9 cellular contexts compared by ENCODE assay signal in the genomic region with DNA sequence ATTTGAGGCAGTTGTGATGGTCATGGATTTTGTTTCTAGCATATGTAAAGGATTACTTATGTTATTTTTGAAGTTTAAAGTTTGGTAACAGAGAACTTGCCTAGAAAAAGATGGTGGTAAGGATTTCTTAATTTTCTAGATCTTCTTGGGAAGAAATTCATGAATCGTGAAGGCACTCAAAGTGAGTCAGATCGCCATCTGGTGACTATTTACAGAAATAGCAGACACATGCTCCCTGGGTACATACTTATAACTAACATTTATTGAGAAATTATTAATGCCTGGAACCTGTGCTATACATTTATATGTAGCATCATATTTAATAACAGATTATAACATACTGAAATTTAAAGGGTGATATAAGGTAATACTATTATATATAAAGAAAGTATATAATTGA.
DNase-seq lines count a peak whose midpoint lies in the region; TF ChIP-seq lines count a peak whose summit lies in the region.
"Had no signal": no experiment of that assay in that cellular context is flagged by ENCODE, and none has a peak within 500 bp of the region (broad histone marks: within the 10 kb centered on the region; RNA-seq: fewer than 3 reads in every experiment).

No MANE protein-coding gene starts in this region.

- no peak overlapping the region for H3K4me3 Mint-ChIP-seq in nephron progenitor cell
- H3K4me3 Mint-ChIP-seq in activated naive CD4-positive, alpha-beta T cell treated with anti-CD3 and anti-CD28 coated beads, Interleukin-2, amount 10 ng/mL, durations not matched to agents 7 days and 5 days: no peak overlapping the region
- H3K4me3 Mint-ChIP-seq: stimulated activated effector memory CD8-positive, alpha-beta T cell treated with anti-CD3 and anti-CD28 coated beads, Interleukin-12 subunit alpha, Interleukin-12 subunit beta, amount 100 ng/mL, for 72 hours had no signal

- no peaks in the 10 kb centered on the region for H3K36me3 Mint-ChIP-seq in nephron progenitor cell (ENCODE audit: low read depth)
- H3K36me3 Mint-ChIP-seq in activated naive CD4-positive, alpha-beta T cell treated with anti-CD3 and anti-CD28 coated beads, Interleukin-2, amount 10 ng/mL, durations not matched to agents 7 days and 5 days: no peaks in the 10 kb centered on the region
- H3K36me3 Mint-ChIP-seq: stimulated activated effector memory CD8-positive, alpha-beta T cell treated with anti-CD3 and anti-CD28 coated beads, Interleukin-12 subunit alpha, Interleukin-12 subunit beta, amount 100 ng/mL, for 72 hours had no signal

- H3K4me2 ChIP-seq in MM.1S (ENCODE audit: low read depth, low read length): no peak overlapping the region

- H3K27me3 Mint-ChIP-seq in nephron progenitor cell (ENCODE audit: low read depth, poor library complexity): no peaks in the 10 kb centered on the region
- no peaks in the 10 kb centered on the region for H3K27me3 Mint-ChIP-seq in activated naive CD4-positive, alpha-beta T cell treated with anti-CD3 and anti-CD28 coated beads, Interleukin-2, amount 10 ng/mL, durations not matched to agents 7 days and 5 days

- no peak overlapping the region for H3K27ac ChIP-seq in MM.1S (ENCODE audit: low read length)
- H3K27ac ChIP-seq: neutrophil had no signal

- H3K9me2 ChIP-seq in MM.1S (replicated peaks; ENCODE audit: insufficient read depth, low read length): no peaks in the 10 kb centered on the region

- H3K4me3 ChIP-seq in MM.1S (ENCODE audit: low read length): no peak overlapping the region

- no peaks in the 10 kb centered on the region for H3K9me3 ChIP-seq in MM.1S (replicated peaks; ENCODE audit: insufficient read depth, low read length)
- H3K9me3 ChIP-seq: neutrophil had no signal

- DNase-seq in MM.1S (peak; percentile 26), astrocyte of the hippocampus (ENCODE audit: low read depth, low spot score) (peak; percentile 13), nephron progenitor cell (peak; percentile 3), NCI-H1436 (lab: John Stamatoyannopoulos, UW) (no peak)
- no peak for DNase-seq in activated naive CD4-positive, alpha-beta T cell treated with anti-CD3 and anti-CD28 coated beads, Interleukin-2, amount 10 ng/mL, durations not matched to agents 7 days and 5 days
- no peak for DNase-seq in effector CD8-positive, alpha-beta T cell (lab: John Stamatoyannopoulos, UW)

- no peaks in the 10 kb centered on the region for H3F3A ChIP-seq in MM.1S (ENCODE audit: insufficient read depth, low read length)

- H3K79me2 ChIP-seq in MM.1S (ENCODE audit: low read length): no peaks in the 10 kb centered on the region

- H3K36me3 ChIP-seq in MM.1S (replicated peaks; ENCODE audit: insufficient read depth, low read length): no peaks in the 10 kb centered on the region
- H3K36me3 ChIP-seq: neutrophil had no signal

- no peaks in the 10 kb centered on the region for H3K27me3 ChIP-seq in MM.1S (replicated peaks; ENCODE audit: insufficient read depth, low read length)
- H3K27me3 ChIP-seq: neutrophil had no signal

- CTCF ChIA-PET in activated naive CD4-positive, alpha-beta T cell treated with anti-CD3 and anti-CD28 coated beads, Interleukin-2, amount 10 ng/mL, durations not matched to agents 7 days and 5 days (lab: Charles Lee): no interaction called here

- no peaks in the 10 kb centered on the region for H4K20me1 ChIP-seq in MM.1S (ENCODE audit: insufficient read depth, low read length)

- peaks cover 5% of the 10 kb centered on the region for H3K9me3 Mint-ChIP-seq in nephron progenitor cell
- H3K9me3 Mint-ChIP-seq in activated naive CD4-positive, alpha-beta T cell treated with anti-CD3 and anti-CD28 coated beads, Interleukin-2, amount 10 ng/mL, durations not matched to agents 7 days and 5 days: peaks cover 8% of the 10 kb centered on the region

- no peak overlapping the region for H3K9ac ChIP-seq in MM.1S (ENCODE audit: low read length)

- H3K4me1 ChIP-seq in MM.1S (ENCODE audit: low read length): no peaks in the 10 kb centered on the region

- peak; percentile 30; the same call in 2 of the 3 replicates for TF ChIP-seq CTCF in GM12872 (IDR thresholded peaks at IDR 0.05; ENCODE audit: insufficient read depth, low read depth, low read length)
- peak; percentile 43 for TF ChIP-seq CTCF in MM.1S (IDR thresholded peaks at IDR 0.05; ENCODE audit: low read length)
- peak; percentile 54 for TF ChIP-seq CTCF in nephron progenitor cell (IDR thresholded peaks at IDR 0.05)

- no peak overlapping the region for H2AFZ ChIP-seq in MM.1S (ENCODE audit: low read length)

- no peak overlapping the region for H3K27ac Mint-ChIP-seq in nephron progenitor cell
- no peak overlapping the region for H3K27ac Mint-ChIP-seq in activated naive CD4-positive, alpha-beta T cell treated with anti-CD3 and anti-CD28 coated beads, Interleukin-2, amount 10 ng/mL, durations not matched to agents 7 days and 5 days
- H3K27ac Mint-ChIP-seq: stimulated activated effector memory CD8-positive, alpha-beta T cell treated with anti-CD3 and anti-CD28 coated beads, Interleukin-12 subunit alpha, Interleukin-12 subunit beta, amount 100 ng/mL, for 72 hours had no signal

- H3K4me1 Mint-ChIP-seq in nephron progenitor cell: no peaks in the 10 kb centered on the region
- no peaks in the 10 kb centered on the region for H3K4me1 Mint-ChIP-seq in activated naive CD4-positive, alpha-beta T cell treated with anti-CD3 and anti-CD28 coated beads, Interleukin-2, amount 10 ng/mL, durations not matched to agents 7 days and 5 days
- H3K4me1 Mint-ChIP-seq: stimulated activated effector memory CD8-positive, alpha-beta T cell treated with anti-CD3 and anti-CD28 coated beads, Interleukin-12 subunit alpha, Interleukin-12 subunit beta, amount 100 ng/mL, for 72 hours had no signal

Comparison
In these comparisons a context has a peak if more than half of its experiments do, and no peak if none do; other contexts are left out.
1. DNase-seq: peak in MM.1S (single experiment), astrocyte of the hippocampus (single experiment) and nephron progenitor cell (single experiment); none in activated naive CD4-positive, alpha-beta T cell treated with anti-CD3 and anti-CD28 coated beads, Interleukin-2, amount 10 ng/mL, durations not matched to agents 7 days and 5 days (single experiment), effector CD8-positive, alpha-beta T cell (single experiment) and NCI-H1436 (single experiment).
2. Peak in every context shown above with its lines, with median percentiles within 50 percentile points of each other: CTCF ChIP-seq.